8 cellular contexts compared by ENCODE assay signal in genomic region chr16:88810868-88811599, GRCh38. TPM values are rescaled to one million over a fixed set of nuclear protein-coding genes. Genes with fewer than 3 reads are reported as not detected.
A peak's percentile ranks its signal among the peaks of the same experiment; 100 is the strongest.
DNase-seq lines count a peak whose midpoint lies in the region; ATAC-seq lines count a peak whose summit lies in the region.

No MANE protein-coding gene starts in this region.

- DNase-seq in COR-L47 (lab: John Stamatoyannopoulos, UW) (peak; percentile 84), NOMO-1 treated with DMSO at 0.1 percent for 48 hours (lab: John Stamatoyannopoulos, UW; ENCODE audit: unreplicated experiment) (peak; percentile 59), fibroblast of peridontal ligament (ENCODE audit: extremely low read depth) (peak; percentile 69)
- peak; percentile 58 for DNase-seq in activated effector memory CD4-positive, alpha-beta T cell treated with Interleukin-2 at 50 U/mL for 16 hours
- DNase-seq in natural killer cell treated with Interleukin-12 subunit alpha and Interleukin-12 subunit beta and Interleukin-15 and Interleukin-18, amount 100 ng/mL, for 72 hours (ENCODE audit: low spot score) = peak; percentile 85

- ATAC-seq in GM19395 (IDR thresholded peaks at IDR 0.05; ENCODE audit: unreplicated experiment) = peak; percentile 59
- peak; percentile 34 for ATAC-seq in HG03457 (IDR thresholded peaks at IDR 0.05; ENCODE audit: unreplicated experiment)
- peak; percentile 73 to 76 for ATAC-seq in natural killer cell treated with Interleukin-12 subunit alpha and Interleukin-12 subunit beta and Interleukin-15 and Interleukin-18, amount 100 ng/mL, for 72 hours

- peak overlapping the region; percentile 73 for H3K27ac ChIP-seq in temporal lobe (ENCODE audit: low read depth, low read length)

- H3K27me3 Mint-ChIP-seq in natural killer cell treated with Interleukin-12 subunit alpha and Interleukin-12 subunit beta and Interleukin-15 and Interleukin-18, amount 100 ng/mL, for 72 hours = no peaks in the 10 kb centered on the region

- H3K4me3 Mint-ChIP-seq in natural killer cell treated with Interleukin-12 subunit alpha and Interleukin-12 subunit beta and Interleukin-15 and Interleukin-18, amount 100 ng/mL, for 72 hours = peak overlapping the region; percentile 91

- H3K36me3 Mint-ChIP-seq in natural killer cell treated with Interleukin-12 subunit alpha and Interleukin-12 subunit beta and Interleukin-15 and Interleukin-18, amount 100 ng/mL, for 72 hours = no peaks in the 10 kb centered on the region

- peak overlapping the region; percentile 86 to 87 for H3K27ac Mint-ChIP-seq in natural killer cell treated with Interleukin-12 subunit alpha and Interleukin-12 subunit beta and Interleukin-15 and Interleukin-18, amount 100 ng/mL, for 72 hours

- no peaks in the 10 kb centered on the region for H3K9me3 Mint-ChIP-seq in natural killer cell treated with Interleukin-12 subunit alpha and Interleukin-12 subunit beta and Interleukin-15 and Interleukin-18, amount 100 ng/mL, for 72 hours

- H3K4me1 Mint-ChIP-seq in natural killer cell treated with Interleukin-12 subunit alpha and Interleukin-12 subunit beta and Interleukin-15 and Interleukin-18, amount 100 ng/mL, for 72 hours (ENCODE audit: low read depth in 2 of 2) = peaks cover 4 to 15% of the 10 kb centered on the region in 2 donors

RNA-seq across cellular contexts. Expression of gene APRT, which starts 0.7 kb away (rescaled TPM):
- total RNA-seq in natural killer cell treated with Interleukin-12 subunit alpha and Interleukin-12 subunit beta and Interleukin-15 and Interleukin-18, amount 100 ng/mL, for 72 hours = 100 to 1,000 TPM; 142 to 192 TPM
- 12.3 TPM for total RNA-seq in temporal lobe

RNA-seq across cellular contexts. Expression of gene CDT1, which starts 7.4 kb away (rescaled TPM):
- total RNA-seq in natural killer cell treated with Interleukin-12 subunit alpha and Interleukin-12 subunit beta and Interleukin-15 and Interleukin-18, amount 100 ng/mL, for 72 hours = 100 to 1,000 TPM in 1 of 2 donors, 10 to 100 TPM in 1; 50.0 to 129 TPM
- 4.2 TPM for total RNA-seq in temporal lobe

RNA-seq across cellular contexts. Expression of gene PIEZO1, which starts 26.0 kb away (rescaled TPM):
- 100 to 1,000 TPM in 1 of 2 donors, 10 to 100 TPM in 1; 84.8 to 298 TPM for total RNA-seq in natural killer cell treated with Interleukin-12 subunit alpha and Interleukin-12 subunit beta and Interleukin-15 and Interleukin-18, amount 100 ng/mL, for 72 hours
- 9.6 TPM for total RNA-seq in temporal lobe

RNA-seq across cellular contexts. Expression of gene GALNS, which starts 45.7 kb away (rescaled TPM):
- total RNA-seq in natural killer cell treated with Interleukin-12 subunit alpha and Interleukin-12 subunit beta and Interleukin-15 and Interleukin-18, amount 100 ng/mL, for 72 hours = 10 to 100 TPM; 27.3 to 46.3 TPM
- 7.9 TPM for total RNA-seq in temporal lobe

RNA-seq across cellular contexts. Expression of gene TRAPPC2L, which starts 45.9 kb away (rescaled TPM):
- total RNA-seq in natural killer cell treated with Interleukin-12 subunit alpha and Interleukin-12 subunit beta and Interleukin-15 and Interleukin-18, amount 100 ng/mL, for 72 hours = 10 to 100 TPM; 37.8 to 48.3 TPM
- total RNA-seq in temporal lobe = 24.6 TPM

Comparison
In these comparisons a context has a peak if more than half of its experiments do, and no peak if none do; other contexts are left out.
1. Peak in every context shown above with its lines: DNase-seq, ATAC-seq and H3K27ac ChIP-seq.
2. RNA of gene APRT, which starts 0.7 kb away (total RNA-seq): 142 to 192 TPM in natural killer cell treated with Interleukin-12 subunit alpha and Interleukin-12 subunit beta and Interleukin-15 and Interleukin-18, amount 100 ng/mL, for 72 hours; 12.3 TPM in temporal lobe (single experiment); every median in the first group is over 10 times any median in the second.